8 cellular contexts compared by ENCODE assay signal in the genomic region with DNA sequence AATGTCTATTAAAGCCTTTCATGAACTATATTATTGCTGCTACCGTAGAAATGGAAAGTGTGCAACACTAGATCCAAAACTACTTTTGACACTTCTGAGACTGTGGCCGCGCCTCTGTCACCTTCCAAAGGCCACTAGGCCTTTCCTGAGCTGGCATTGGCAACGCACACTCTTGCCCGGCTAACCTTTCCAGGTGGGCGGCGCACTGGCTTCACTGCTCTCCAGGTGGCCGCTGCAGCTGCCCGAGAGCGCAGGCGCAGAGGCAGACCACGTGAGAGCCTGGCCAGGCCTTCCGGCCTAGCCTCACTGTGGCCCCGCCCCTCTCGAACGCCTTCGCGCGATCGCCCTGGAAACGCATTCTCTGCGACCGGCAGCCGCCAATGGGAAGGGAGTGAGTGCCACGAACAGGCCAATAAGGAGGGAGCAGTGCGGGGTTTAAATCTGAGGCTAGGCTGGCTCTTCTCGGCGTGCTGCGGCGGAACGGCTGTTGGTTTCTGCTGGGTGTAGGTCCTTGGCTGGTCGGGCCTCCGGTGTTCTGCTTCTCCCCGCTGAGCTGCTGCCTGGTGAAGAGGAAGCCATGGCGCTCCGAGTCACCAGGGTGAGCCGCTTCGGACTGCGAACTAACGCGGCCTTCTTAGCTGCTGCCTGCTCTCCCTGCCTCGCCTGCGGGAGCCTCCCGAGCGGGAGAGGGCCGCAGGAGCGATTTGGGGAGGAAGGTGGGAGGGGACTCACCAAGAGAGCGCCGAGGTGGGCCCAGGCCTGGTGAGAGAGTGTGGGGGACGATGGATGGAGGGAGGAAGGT. TPM values are rescaled to one million over a fixed set of nuclear protein-coding genes. Genes with fewer than 3 reads are reported as not detected.
A peak's percentile ranks its signal among the peaks of the same experiment; 100 is the strongest.
DNase-seq lines count a peak whose midpoint lies in the region; ATAC-seq lines count a peak whose summit lies in the region.

A gene (plus strand): TSS at position 465 of the 802 bp plus-strand sequence. CDS start 113 bp downstream, at position 578.

- H3K27ac ChIP-seq in effector memory CD4-positive, alpha-beta T cell (ENCODE audit: insufficient read depth, low read length, poor library complexity, severe bottlenecking), result peak within 1 kb of the TSS; percentile 50

- no peaks in the 10 kb centered on the region for H3K27me3 ChIP-seq in effector memory CD4-positive, alpha-beta T cell (replicated peaks; ENCODE audit: control insufficient read depth, insufficient read depth, low read length, poor library complexity, severe bottlenecking)

- no peaks in the 10 kb centered on the region for H3K36me3 ChIP-seq in effector memory CD4-positive, alpha-beta T cell (ENCODE audit: control insufficient read depth, insufficient read depth, low read length)

- H3K4me3 ChIP-seq in effector memory CD4-positive, alpha-beta T cell (ENCODE audit: insufficient read depth, low read depth, low read length, poor library complexity, severe bottlenecking), result peak within 1 kb of the TSS; percentile 92

- ATAC-seq in GM21367 (IDR thresholded peaks at IDR 0.05; ENCODE audit: unreplicated experiment), result peak; percentile 97

- DNase-seq in COR-L47 (lab: John Stamatoyannopoulos, UW) (peak; percentile 98), HT1080 (ENCODE audit: low read depth) (peak; percentile 98), NOMO-1 (lab: John Stamatoyannopoulos, UW; ENCODE audit: unreplicated experiment in 2 of 2) (peak; percentile 99), medulla oblongata (ENCODE audit: extremely low spot score) (peak; percentile 98)
- DNase-seq in activated CD8-positive, alpha-beta memory T cell treated with anti-CD3 and anti-CD28 coated beads for 24 hours, result peak; percentile 98
- DNase-seq in effector memory CD4-positive, alpha-beta T cell, result peak; percentile 92 to 97 (median 95)
- DNase-seq in stimulated activated CD4-positive, alpha-beta T cell treated with anti-CD3 and anti-CD28 coated beads, TNF-alpha, amount 100 ng/mL, for 48 hours (ENCODE audit: low read depth in 3 of 3), result peak; percentile 97

- peaks cover 14% of the 10 kb centered on the region for H3K4me1 ChIP-seq in effector memory CD4-positive, alpha-beta T cell (ENCODE audit: control insufficient read depth, insufficient read depth, low read length, poor library complexity, severe bottlenecking)

- H3K9me3 ChIP-seq in effector memory CD4-positive, alpha-beta T cell (ENCODE audit: control insufficient read depth, low read length), result no peaks in the 10 kb centered on the region

RNA-seq across cellular contexts. Expression of the gene that starts here (rescaled TPM):
- 452 and 478 TPM in 2 replicates for total RNA-seq in HT1080 (2014; rRNA removed; shearing (Covaris generic))
- 252 and 256 TPM in 2 replicates for polyA plus RNA-seq in HT1080 (2015; cell fraction: cytosol; rRNA removed)
- 336 and 367 TPM in 2 replicates for polyA plus RNA-seq in HT1080 (2015; cell fraction: nucleus; rRNA removed)

Comparison
In these comparisons a context has a peak if more than half of its experiments do, and no peak if none do; other contexts are left out.
1. Peak in every context shown above with its lines: DNase-seq, ATAC-seq, H3K4me3 ChIP-seq and H3K27ac ChIP-seq.